Comparison of ENCODE assay signal across 19 cellular contexts in the genomic region with DNA sequence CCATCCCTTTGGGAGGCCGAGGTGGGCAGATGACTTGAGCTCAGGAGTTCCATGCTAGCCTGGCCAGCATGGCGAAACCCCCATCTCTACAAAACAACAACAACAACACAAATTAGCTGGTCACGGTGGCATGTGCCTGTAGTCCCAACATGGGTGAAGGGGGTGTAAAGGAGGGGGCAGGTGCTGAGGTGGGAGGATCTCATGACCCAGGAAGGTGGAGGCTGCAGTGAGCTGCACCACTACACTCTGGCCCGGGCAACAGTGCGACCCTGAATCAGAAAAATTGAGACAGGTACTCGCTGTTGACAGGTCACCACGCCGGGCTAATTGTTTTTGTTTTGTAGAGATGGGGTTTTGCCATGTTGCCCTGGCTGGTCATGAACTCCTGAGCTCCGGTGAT. TPM values are rescaled to one million over a fixed set of nuclear protein-coding genes. Genes with fewer than 3 reads are reported as not detected.
DNase-seq lines count a peak whose midpoint lies in the region; ATAC-seq and TF ChIP-seq lines count a peak whose summit lies in the region.
"Had no signal": no experiment of that assay in that cellular context is flagged by ENCODE, and none has a peak within 500 bp of the region (broad histone marks: within the 10 kb centered on the region; RNA-seq: fewer than 3 reads in every experiment).

No MANE protein-coding gene starts in this region.

- H2AK5ac ChIP-seq in H9 (ENCODE audit: insufficient read length, low read length): no peak overlapping the region

- TF ChIP-seq CTCF in H9 (conservative IDR thresholded peaks at IDR 0.05) (no peak), neural crest cell (conservative IDR thresholded peaks at IDR 0.05) (no peak), esophagus squamous epithelium (IDR thresholded peaks at IDR 0.05) (no peak)

- H3K9me3 ChIP-seq in CD4-positive, CD25-positive, alpha-beta regulatory T cell (ENCODE audit: control insufficient read depth in 2 of 2, low read length in 2 of 2): no peaks in the 10 kb centered on the region
- H3K9me3 ChIP-seq in H9 (ENCODE audit: control insufficient read depth, low read depth, low read length): no peaks in the 10 kb centered on the region
- H3K9me3 ChIP-seq in esophagus squamous epithelium: no peaks in the 10 kb centered on the region
- H3K9me3 ChIP-seq: breast epithelium, colonic mucosa, Peyer's patch, prostate gland had no signal

- H4K5ac ChIP-seq in H9 (ENCODE audit: insufficient read length, low read depth, low read length): no peak overlapping the region

- H3K4me3 ChIP-seq in CD4-positive, CD25-positive, alpha-beta regulatory T cell (ENCODE audit: low read depth, low read length): no peak overlapping the region
- H3K4me3 ChIP-seq in esophagus squamous epithelium: no peak overlapping the region
- H3K4me3 ChIP-seq: breast epithelium, colonic mucosa, Peyer's patch, prostate gland had no signal

- in situ Hi-C loops in KBM-7 (cut with MboI; ENCODE audit: low pct_unique_long_range_greater_than_20kb, low sequenced_read_pairs): no loop called here

- H2BK20ac ChIP-seq in H9 (ENCODE audit: low read depth, low read length, poor library complexity, severe bottlenecking): no peak overlapping the region

- peaks cover 3% of the 10 kb centered on the region for H3K79me1 ChIP-seq in H9 (ENCODE audit: insufficient read depth, low read depth, low read length, poor library complexity, severe bottlenecking)

- peaks cover 14% of the 10 kb centered on the region for H3K36me3 Mint-ChIP-seq in CD4-positive, CD25-positive, alpha-beta regulatory T cell
- H3K36me3 Mint-ChIP-seq in H9 (ENCODE audit: insufficient read depth in 1 of 3, low read depth in 3 of 3): peaks cover 9 to 33% (median 30%) of the 10 kb centered on the region in 3 experiments
- H3K36me3 Mint-ChIP-seq in central memory CD8-positive, alpha-beta T cell (ENCODE audit: insufficient read depth): peaks cover 16% of the 10 kb centered on the region
- peaks cover 10% of the 10 kb centered on the region for H3K36me3 Mint-ChIP-seq in neural crest cell (ENCODE audit: low read depth)

- peak overlapping the region; percentile 25 for H3K27ac ChIP-seq in CD4-positive, CD25-positive, alpha-beta regulatory T cell (ENCODE audit: insufficient read depth, low read length, poor library complexity, severe bottlenecking)
- no peak overlapping the region for H3K27ac ChIP-seq in H9 (ENCODE audit: insufficient read length, low read depth, low read length)
- H3K27ac ChIP-seq in esophagus squamous epithelium: no peak overlapping the region
- H3K27ac ChIP-seq: colonic mucosa, Peyer's patch, prostate gland had no signal

- H2AFZ ChIP-seq in H9 (ENCODE audit: low read length): no peak overlapping the region

- H3K23ac ChIP-seq in H9 (ENCODE audit: insufficient read length, low read depth, low read length): no peak overlapping the region

- H2BK12ac ChIP-seq in H9 (ENCODE audit: insufficient read length, low read depth, low read length): no peak overlapping the region

- H3K18ac ChIP-seq in H9 (ENCODE audit: insufficient read length, low read depth, low read length): no peak overlapping the region

- no peaks in the 10 kb centered on the region for H3K36me3 ChIP-seq in CD4-positive, CD25-positive, alpha-beta regulatory T cell (ENCODE audit: control insufficient read depth, insufficient read depth, low read length)
- H3K36me3 ChIP-seq in esophagus squamous epithelium: peaks cover 0 to 9% (median 4%) of the 10 kb centered on the region in 3 donors
- H3K36me3 ChIP-seq: breast epithelium, colonic mucosa, prostate gland had no signal

- no peaks in the 10 kb centered on the region for H4K20me1 ChIP-seq in H9 (ENCODE audit: control insufficient read depth, insufficient read depth, insufficient read length)

- no peak overlapping the region for H3K4me2 ChIP-seq in H9 (ENCODE audit: insufficient read depth, insufficient read length, low read length)

- no peaks in the 10 kb centered on the region for H3K27me3 Mint-ChIP-seq in CD4-positive, CD25-positive, alpha-beta regulatory T cell
- H3K27me3 Mint-ChIP-seq in H9 (ENCODE audit: low read depth): no peaks in the 10 kb centered on the region
- no peaks in the 10 kb centered on the region for H3K27me3 Mint-ChIP-seq in central memory CD8-positive, alpha-beta T cell
- H3K27me3 Mint-ChIP-seq in neural crest cell (ENCODE audit: low read depth): no peaks in the 10 kb centered on the region
- H3K27me3 Mint-ChIP-seq: stimulated activated naive B cell treated with anti-CD40 and anti-IgM and Interleukin-4, amounts not matched to agents 10 μg/mL and 1 μg/mL and 100 μg/mL, for 72 hours had no signal

- WGBS in H9 (ENCODE audit: extremely low coverage, insufficient read length, low lambda C conversion rate): no CpG with 5 or more reads among the region's 9 CpGs
- 84 to 88% methylated on average over 9 of the region's 9 CpGs for WGBS in esophagus squamous epithelium, 2 donors

- no peak overlapping the region for H2BK120ac ChIP-seq in H9 (ENCODE audit: low read depth, low read length, poor library complexity, severe bottlenecking)

- H2BK5ac ChIP-seq in H9 (ENCODE audit: insufficient read length, low read length): no peak overlapping the region

- H2BK15ac ChIP-seq in H9 (ENCODE audit: low read depth, low read length): no peak overlapping the region

- peaks cover 49 to 81% (median 67%) of the 10 kb centered on the region in 4 donors for H3K4me1 Mint-ChIP-seq in CD4-positive, CD25-positive, alpha-beta regulatory T cell
- H3K4me1 Mint-ChIP-seq in H9 (peaks cover 39 to 53% of the 10 kb centered on the region in 2 experiments), neural crest cell (peaks cover 58% of the 10 kb centered on the region)
- peaks cover 52% of the 10 kb centered on the region for H3K4me1 Mint-ChIP-seq in central memory CD8-positive, alpha-beta T cell

- H3K9me3 Mint-ChIP-seq in CD4-positive, CD25-positive, alpha-beta regulatory T cell: no peaks in the 10 kb centered on the region
- no peaks in the 10 kb centered on the region; a peak in 1 of 5 replicates for H3K9me3 Mint-ChIP-seq in H9
- no peaks in the 10 kb centered on the region for H3K9me3 Mint-ChIP-seq in central memory CD8-positive, alpha-beta T cell
- H3K9me3 Mint-ChIP-seq in neural crest cell: no peaks in the 10 kb centered on the region
- H3K9me3 Mint-ChIP-seq: stimulated activated naive B cell treated with anti-CD40 and anti-IgM and Interleukin-4, amounts not matched to agents 10 μg/mL and 1 μg/mL and 100 μg/mL, for 72 hours had no signal

- TF ChIP-seq POLR2A in esophagus squamous epithelium (IDR thresholded peaks at IDR 0.05): no peak

- H3K9ac ChIP-seq in H9 (ENCODE audit: extremely low read depth, insufficient read length, low read length): no peak overlapping the region

- peak overlapping the region in 1 of 3 donors; percentile 49 for H3K27ac Mint-ChIP-seq in CD4-positive, CD25-positive, alpha-beta regulatory T cell
- H3K27ac Mint-ChIP-seq in H9 (peak overlapping the region in 2 of 3 experiments; percentile 81 to 89; a peak in 4 of 7 replicates), neural crest cell (ENCODE audit: unreplicated experiment) (no peak overlapping the region)
- no peak overlapping the region for H3K27ac Mint-ChIP-seq in central memory CD8-positive, alpha-beta T cell (ENCODE audit: low read depth)

- no peaks in the 10 kb centered on the region for H3K23me2 ChIP-seq in H9 (ENCODE audit: insufficient read length, low read depth, low read length, poor library complexity, severe bottlenecking)

- peaks cover 54% of the 10 kb centered on the region for H3K79me2 ChIP-seq in H9 (ENCODE audit: insufficient read depth, low read length)

- H3K4ac ChIP-seq in H9 (ENCODE audit: low read depth, low read length): no peak overlapping the region

- H3K14ac ChIP-seq in H9 (ENCODE audit: insufficient read depth, low read length): no peak overlapping the region

- intact Hi-C loops in esophagus squamous epithelium (cut with DNase I): loop anchor here (10.0 kb wide), 1 partner anchor 67 kb away; no protein-coding TSS in a partner anchor

- H3K4me1 ChIP-seq in CD4-positive, CD25-positive, alpha-beta regulatory T cell (ENCODE audit: control insufficient read depth, insufficient read depth, low read length, poor library complexity, severe bottlenecking): peaks cover 65% of the 10 kb centered on the region
- H3K4me1 ChIP-seq in H9 (ENCODE audit: insufficient read depth, low read length) (peaks cover 3% of the 10 kb centered on the region; the same call in 1 of the 2 replicates), esophagus squamous epithelium (peaks cover 7 to 82% (median 41%) of the 10 kb centered on the region in 3 donors)

- ATAC-seq in CD4-positive, CD25-positive, alpha-beta regulatory T cell (ENCODE audit: low read depth in 2 of 2): no peak
- ATAC-seq in central memory CD8-positive, alpha-beta T cell (replicated peaks; ENCODE audit: extremely low read depth, poor library complexity, severe bottlenecking): no peak
- no peak for ATAC-seq in HG03045 (IDR thresholded peaks at IDR 0.05; ENCODE audit: unreplicated experiment)
- ATAC-seq: stimulated activated naive B cell treated with anti-CD40 and anti-IgM and Interleukin-4, amounts not matched to agents 10 μg/mL and 1 μg/mL and 100 μg/mL, for 72 hours had no signal

- H4K8ac ChIP-seq in H9 (replicated peaks; ENCODE audit: insufficient read length, low read depth, low read length): no peak overlapping the region

- no peak overlapping the region for H4K91ac ChIP-seq in H9 (ENCODE audit: insufficient read length, low read depth, low read length)

- H3K56ac ChIP-seq in H9 (ENCODE audit: insufficient read length, low read depth, low read length): no peak overlapping the region

- H3T11ph ChIP-seq in H9 (ENCODE audit: low read length): no peak overlapping the region

- H3K4me3 Mint-ChIP-seq in CD4-positive, CD25-positive, alpha-beta regulatory T cell: peak overlapping the region in 3 of 4 donors; percentile 47 to 92 (median 48)
- H3K4me3 Mint-ChIP-seq in H9 (peak overlapping the region in 1 of 2 experiments; percentile 50; a peak in 3 of 5 replicates), neural crest cell (peak overlapping the region; percentile 69)
- peak overlapping the region; percentile 21 for H3K4me3 Mint-ChIP-seq in central memory CD8-positive, alpha-beta T cell

- no peaks in the 10 kb centered on the region for H3K27me3 ChIP-seq in CD4-positive, CD25-positive, alpha-beta regulatory T cell (ENCODE audit: control insufficient read depth, insufficient read depth, low read length)
- H3K27me3 ChIP-seq in H9 (ENCODE audit: insufficient read depth, low read length) (no peaks in the 10 kb centered on the region), esophagus squamous epithelium (no peaks in the 10 kb centered on the region)
- H3K27me3 ChIP-seq: breast epithelium, colonic mucosa, Peyer's patch had no signal

- no peak for DNase-seq in CD4-positive, CD25-positive, alpha-beta regulatory T cell
- no peak for DNase-seq in H9
- no peak for DNase-seq in central memory CD8-positive, alpha-beta T cell (ENCODE audit: low spot score in 2 of 2)
- no peak for DNase-seq in neural crest cell (ENCODE audit: low read depth, low spot score)
- DNase-seq in NCI-H146 (lab: John Stamatoyannopoulos, UW): no peak
- DNase-seq in esophagus squamous epithelium (lab: John Stamatoyannopoulos, UW): no peak
- DNase-seq in KBM-7: no peak
- DNase-seq: activated CD4-positive, alpha-beta T cell treated with anti-CD3 and anti-CD28 coated beads for 48 hours; colonic mucosa; midbrain; NCI-H1105 treated with DMSO at 0.1 percent for 48 hours; NCI-H2081 treated with DMSO at 0.1 percent for 48 hours; NCI-H510A; Peyer's patch; stimulated activated CD4-positive, alpha-beta T cell treated with anti-CD3 and anti-CD28 coated beads, Interleukin-2, amount 100 ng/mL, for 24 hours; stimulated activated naive B cell treated with anti-CD40 and anti-IgM and Interleukin-4, amounts not matched to agents 10 μg/mL and 1 μg/mL and 100 μg/mL, for 72 hours had no signal

RNA-seq across cellular contexts. Expression of a gene that starts 4.2 kb away (rescaled TPM):
- 72.0 TPM for total RNA-seq in CD4-positive, CD25-positive, alpha-beta regulatory T cell
- 10 to 100 TPM; 13.7 to 16.0 (median 14.8) TPM for polyA plus RNA-seq in CD4-positive, CD25-positive, alpha-beta regulatory T cell
- 78.2 and 78.5 TPM in 2 replicates for total RNA-seq in H9 (2021)
- 63.6 and 64.8 TPM in 2 replicates for total RNA-seq in neural crest cell
- total RNA-seq in esophagus squamous epithelium: 10 to 100 TPM; 14.8 to 31.3 (median 20.5) TPM

Comparison
In these comparisons a context has a peak if more than half of its experiments do, and no peak if none do; other contexts are left out.
1. H3K27ac Mint-ChIP-seq: peak in H9 (2 of 3); none in central memory CD8-positive, alpha-beta T cell (single experiment) and neural crest cell (single experiment).